In genomic region chr5:137486707-137487106, GRCh38 we compare ENCODE assay signal across 16 cellular contexts. TPM values are rescaled to one million over a fixed set of nuclear protein-coding genes. Genes with fewer than 3 reads are reported as not detected.
DNase-seq lines count a peak whose midpoint lies in the region; ATAC-seq and TF ChIP-seq lines count a peak whose summit lies in the region.
"Had no signal": no experiment of that assay in that cellular context is flagged by ENCODE, and none has a peak within 500 bp of the region (broad histone marks: within the 10 kb centered on the region; RNA-seq: fewer than 3 reads in every experiment).

No MANE protein-coding gene starts in this region.

- WGBS in right cardiac atrium, result 66% methylated on average over 2 of the region's 2 CpGs
- 79 to 100% methylated on average over 1 to 2 of the region's 2 CpGs for WGBS in endodermal cell (ENCODE audit: insufficient coverage in 1 of 2, insufficient read length in 1 of 2), 2 experiments

- H3K9me3 ChIP-seq in right cardiac atrium (ENCODE audit: control insufficient read depth, low read length) (no peaks in the 10 kb centered on the region), endodermal cell (ENCODE audit: control insufficient read depth, low read length) (no peaks in the 10 kb centered on the region)
- H3K9me3 ChIP-seq: gastrocnemius medialis, stomach had no signal

- no peak overlapping the region for H3K9ac ChIP-seq in endodermal cell (ENCODE audit: extremely low read depth, low read length, poor library complexity, severe bottlenecking)

- H3K36me3 ChIP-seq in endodermal cell (ENCODE audit: control insufficient read depth, insufficient read depth, low read length), result no peaks in the 10 kb centered on the region
- H3K36me3 ChIP-seq: gastrocnemius medialis, stomach had no signal

- POLR2A ChIA-PET in activated CD4-positive, alpha-beta memory T cell treated with anti-CD3 and anti-CD28 coated beads for 36 hours (lab: Charles Lee), result no interaction called here

- no peak overlapping the region for H3K4me3 ChIP-seq in right cardiac atrium (ENCODE audit: low read length)
- no peak overlapping the region for H3K4me3 ChIP-seq in endodermal cell (ENCODE audit: low read length)
- H3K4me3 ChIP-seq: coronary artery, gastrocnemius medialis, stomach had no signal

- no peak overlapping the region for H3K4me3 Mint-ChIP-seq in endodermal cell
- H3K4me3 Mint-ChIP-seq in activated CD4-positive, alpha-beta memory T cell treated with anti-CD3 and anti-CD28 coated beads for 36 hours, result no peak overlapping the region

- peak; percentile 94 for DNase-seq in M059J (ENCODE audit: low read depth)
- no peak for DNase-seq in caudate nucleus (lab: John Stamatoyannopoulos, UW)
- DNase-seq in right cardiac atrium, result peak in 2 of 3 donors; percentile 37 to 75
- DNase-seq in endodermal cell, result no peak
- DNase-seq in activated CD4-positive, alpha-beta memory T cell treated with anti-CD3 and anti-CD28 coated beads for 36 hours, result no peak
- DNase-seq in activated CD4-positive, alpha-beta T cell treated with anti-CD3 and anti-CD28 coated beads, Interleukin-2, amount 50 U/mL, for 48 hours, result no peak
- DNase-seq: activated CD8-positive, alpha-beta memory T cell treated with anti-CD3 and anti-CD28 coated beads for 24 hours; activated naive CD4-positive, alpha-beta T cell; Karpas-422; NCI-H1930; NCI-H774; SIG-M5; stomach had no signal

- H3K36me3 Mint-ChIP-seq in endodermal cell (ENCODE audit: low read depth), result no peaks in the 10 kb centered on the region
- no peaks in the 10 kb centered on the region for H3K36me3 Mint-ChIP-seq in activated CD4-positive, alpha-beta memory T cell treated with anti-CD3 and anti-CD28 coated beads for 36 hours

- CTCF ChIA-PET in activated CD4-positive, alpha-beta memory T cell treated with anti-CD3 and anti-CD28 coated beads for 36 hours (lab: Charles Lee), result no interaction called here

- intact Hi-C loops in right cardiac atrium (cut with DNase I), result no loop called here
- intact Hi-C loops in activated CD4-positive, alpha-beta memory T cell treated with anti-CD3 and anti-CD28 coated beads for 36 hours (cut with micrococcal nuclease), result no loop called here

- H3K4me1 ChIP-seq in right cardiac atrium (ENCODE audit: control insufficient read depth, insufficient read depth, low read length), result no peaks in the 10 kb centered on the region
- H3K4me1 ChIP-seq in endodermal cell (ENCODE audit: control insufficient read depth, insufficient read depth, low read length), result no peaks in the 10 kb centered on the region
- H3K4me1 ChIP-seq: gastrocnemius medialis, stomach had no signal

- H3K27ac ChIP-seq in caudate nucleus (ENCODE audit: low read depth, low read length), result peak overlapping the region; percentile 55
- H3K27ac ChIP-seq in right cardiac atrium (ENCODE audit: low read length), result no peak overlapping the region
- H3K27ac ChIP-seq in endodermal cell (ENCODE audit: low read depth, low read length), result no peak overlapping the region
- H3K27ac ChIP-seq: stomach had no signal

- ATAC-seq in right cardiac atrium (peak; percentile 73 to 79), GM21367 (IDR thresholded peaks at IDR 0.05; ENCODE audit: unreplicated experiment) (no peak)

- H3K9me3 Mint-ChIP-seq in endodermal cell, result no peaks in the 10 kb centered on the region
- H3K9me3 Mint-ChIP-seq in activated CD4-positive, alpha-beta memory T cell treated with anti-CD3 and anti-CD28 coated beads for 36 hours, result no peaks in the 10 kb centered on the region

- H3K27me3 ChIP-seq in right cardiac atrium (ENCODE audit: control insufficient read depth, insufficient read depth), result no peaks in the 10 kb centered on the region
- no peaks in the 10 kb centered on the region for H3K27me3 ChIP-seq in endodermal cell (ENCODE audit: control insufficient read depth, insufficient read depth, low read length, poor library complexity, severe bottlenecking)
- H3K27me3 ChIP-seq: gastrocnemius medialis, stomach had no signal

- no peak overlapping the region for H3K27ac Mint-ChIP-seq in endodermal cell
- H3K27ac Mint-ChIP-seq in activated CD4-positive, alpha-beta memory T cell treated with anti-CD3 and anti-CD28 coated beads for 36 hours, result no peak overlapping the region

- no peaks in the 10 kb centered on the region for H3K4me1 Mint-ChIP-seq in endodermal cell
- no peaks in the 10 kb centered on the region for H3K4me1 Mint-ChIP-seq in activated CD4-positive, alpha-beta memory T cell treated with anti-CD3 and anti-CD28 coated beads for 36 hours (ENCODE audit: low read depth)

- no peaks in the 10 kb centered on the region for H3K27me3 Mint-ChIP-seq in endodermal cell (ENCODE audit: insufficient read depth)
- peaks cover 2% of the 10 kb centered on the region for H3K27me3 Mint-ChIP-seq in activated CD4-positive, alpha-beta memory T cell treated with anti-CD3 and anti-CD28 coated beads for 36 hours

- no peak for TF ChIP-seq CTCF in endodermal cell (conservative IDR thresholded peaks at IDR 0.05)

RNA-seq across cellular contexts. Expression of gene SPOCK1, which starts 12.4 kb away (rescaled TPM):
- total RNA-seq in M059J (2014; rRNA removed; shearing (Covaris generic)), result 25.5 and 29.1 TPM in 2 replicates
- 100 to 1,000 TPM; 107 to 186 (median 144) TPM for total RNA-seq in right cardiac atrium
- 41.0 TPM for polyA plus RNA-seq in right cardiac atrium
- 10 to 100 TPM; 25.8 to 39.8 TPM for total RNA-seq in endodermal cell
- 15.1 TPM for polyA plus RNA-seq in endodermal cell (2013, experiment 1 of 2)
- polyA plus RNA-seq in endodermal cell (2013, experiment 2 of 2), result 15.4 TPM
- not detected for total RNA-seq in activated CD4-positive, alpha-beta memory T cell treated with anti-CD3 and anti-CD28 coated beads for 36 hours

Comparison
In these comparisons a context has a peak if more than half of its experiments do, and no peak if none do; other contexts are left out.
1. DNase-seq: peak in M059J (single experiment) and right cardiac atrium (2 of 3); none in caudate nucleus (0 of 61), endodermal cell (single experiment), activated CD4-positive, alpha-beta memory T cell treated with anti-CD3 and anti-CD28 coated beads for 36 hours (single experiment) and activated CD4-positive, alpha-beta T cell treated with anti-CD3 and anti-CD28 coated beads, Interleukin-2, amount 50 U/mL, for 48 hours (0 of 2).
2. RNA of gene SPOCK1, which starts 12.4 kb away (total RNA-seq): 107 to 186 TPM in right cardiac atrium, 25.8 to 39.8 TPM in endodermal cell and 25.5 to 29.1 TPM in M059J; not detected in activated CD4-positive, alpha-beta memory T cell treated with anti-CD3 and anti-CD28 coated beads for 36 hours; every median in the first group is over 10 times any median in the second.